Comparison of ENCODE assay signal across 27 cellular contexts in genomic region chr6:101069191-101069795, GRCh38.
A peak's percentile ranks its signal among the peaks of the same experiment; 100 is the strongest.
DNase-seq lines count a peak whose midpoint lies in the region; ATAC-seq and TF ChIP-seq lines count a peak whose summit lies in the region.
"Had no signal": no experiment of that assay in that cellular context is flagged by ENCODE, and none has a peak within 500 bp of the region (broad histone marks: within the 10 kb centered on the region; RNA-seq: fewer than 3 reads in every experiment).

No MANE protein-coding gene starts in this region.

- peak; percentile 87 for ATAC-seq in RWPE2 (ENCODE audit: low read depth)
- ATAC-seq: K562, mucosa of descending colon, Panc1, T-cell had no signal

- intact Hi-C loops in A673 (cut with micrococcal nuclease; ENCODE audit: unreplicated experiment): no loop called here

- no TSS peak for BruUV-seq in A673 (replicated peaks; lab: Mats Ljungman, UMichigan)

- CTCF ChIA-PET in A673 (lab: Charles Lee): no interaction called here

- no peaks in the 10 kb centered on the region for H3K27me3 ChIP-seq in A673 (replicated peaks; ENCODE audit: insufficient read depth, low read depth, low read length, poor library complexity)
- no peaks in the 10 kb centered on the region for H3K27me3 ChIP-seq in RWPE2 (ENCODE audit: insufficient read depth, poor library complexity, severe bottlenecking)
- H3K27me3 ChIP-seq: ascending aorta, BLaER1, dorsolateral prefrontal cortex, ovary, tibial nerve had no signal

- H3K36me3 ChIP-seq in A673 (ENCODE audit: insufficient read depth, low read length, poor library complexity, severe bottlenecking) (no peaks in the 10 kb centered on the region), RWPE2 (ENCODE audit: low read depth) (no peaks in the 10 kb centered on the region)
- H3K36me3 ChIP-seq: ascending aorta, BLaER1, HAP-1, ovary, tibial nerve had no signal

- no peak overlapping the region for H3K27ac ChIP-seq in A673 (ENCODE audit: low read depth, low read length, poor library complexity, severe bottlenecking)
- peak overlapping the region; percentile 6 for H3K27ac ChIP-seq in RWPE2 (ENCODE audit: poor library complexity, severe bottlenecking)
- H3K27ac ChIP-seq: ascending aorta, BLaER1, dorsolateral prefrontal cortex, ovary, skin epidermis, tibial nerve had no signal

- POLR2A ChIA-PET in A673 (lab: Charles Lee; ENCODE audit: low non-redundant PET): interaction anchor here (0.6 kb wide), 1 partner anchor 315 kb away, joined by 3 read pairs; no protein-coding TSS in a partner anchor

- H3K4me3 ChIP-seq in A673 (ENCODE audit: low read depth, low read length, poor library complexity, severe bottlenecking): no peak overlapping the region
- no peak overlapping the region for H3K4me3 ChIP-seq in RWPE2 (ENCODE audit: severe bottlenecking)
- no peak overlapping the region for H3K4me3 ChIP-seq in fibroblast of mammary gland (ENCODE audit: control insufficient read depth, low read depth, low read length)
- H3K4me3 ChIP-seq: ascending aorta, BLaER1, dorsolateral prefrontal cortex, HAP-1, K562, mucosa of descending colon, ovary, skin epidermis, tibial nerve had no signal

- DNase-seq in A673 (ENCODE audit: low spot score): peak; percentile 41
- DNase-seq in HCEC 1CT: peak; percentile 82
- no peak for DNase-seq in RWPE2 (ENCODE audit: low spot score)
- DNase-seq in fibroblast of mammary gland (ENCODE audit: low read depth): peak; percentile 15
- DNase-seq in KBM-7: no peak
- no peak for DNase-seq in NCI-H2081 (lab: John Stamatoyannopoulos, UW)
- no peak for DNase-seq in activated naive CD4-positive, alpha-beta T cell (lab: John Stamatoyannopoulos, UW)
- DNase-seq: activated CD4-positive, alpha-beta T cell treated with anti-CD3 and anti-CD28 coated beads, Interleukin-2, amount 50 U/mL, for 48 hours; activated naive CD8-positive, alpha-beta T cell treated with anti-CD3 and anti-CD28 coated beads for 36 hours; DMS79; dorsolateral prefrontal cortex; islet precursor cell; mucosa of descending colon; NCI-H1436 treated with DMSO at 0.1 percent for 48 hours; NCI-H2171; NCI-H524 treated with DMSO at 0.1 percent for 48 hours; nephron progenitor cell; ovary; retina; T-cell had no signal

- peak; percentile 39 for TF ChIP-seq CTCF in A673 (conservative IDR thresholded peaks at IDR 0.05; ENCODE audit: low read depth, low read length)
- peak; percentile 20 for TF ChIP-seq CTCF in RWPE2 (IDR thresholded peaks at IDR 0.05; ENCODE audit: poor library complexity, severe bottlenecking)
- TF ChIP-seq CTCF in fibroblast of mammary gland (conservative IDR thresholded peaks at IDR 0.05; ENCODE audit: control insufficient read depth, insufficient read depth, low read depth, low read length): no peak

- in situ Hi-C loops in KBM-7 (cut with MboI; ENCODE audit: low pct_unique_long_range_greater_than_20kb, low sequenced_read_pairs): no loop called here

- H3K4me1 ChIP-seq in A673 (ENCODE audit: insufficient read depth, low read length, poor library complexity, severe bottlenecking) (no peaks in the 10 kb centered on the region), RWPE2 (ENCODE audit: insufficient read depth, poor library complexity, severe bottlenecking) (peaks cover 4% of the 10 kb centered on the region)
- H3K4me1 ChIP-seq: ascending aorta, BLaER1, HAP-1, tibial nerve had no signal

- H3K9me3 ChIP-seq in A673 (ENCODE audit: low read depth, low read length, poor library complexity, severe bottlenecking) (no peaks in the 10 kb centered on the region), RWPE2 (ENCODE audit: severe bottlenecking) (no peaks in the 10 kb centered on the region)
- H3K9me3 ChIP-seq: HAP-1 had no signal

Comparison
In these comparisons a context has a peak if more than half of its experiments do, and no peak if none do; other contexts are left out.
1. DNase-seq: peak in A673 (single experiment), HCEC 1CT (single experiment) and fibroblast of mammary gland (single experiment); none in RWPE2 (single experiment), KBM-7 (single experiment), NCI-H2081 (0 of 2) and activated naive CD4-positive, alpha-beta T cell (0 of 4).